1 cellular context compared by ENCODE assay signal in genomic region chr20:40992349-40993113, GRCh38.
TF ChIP-seq lines count a peak whose summit lies in the region.

No MANE protein-coding gene starts in this region.

TF ChIP-seq in K562, 482 proteins besides CTCF, POLR2A, EP300 and RAD21 (continued from another document):
- TF ChIP-seq SIN3B (IDR thresholded peaks at IDR 0.05; ENCODE audit: low read depth) (no peak), RERE (CRISPR knock-in tag; IDR thresholded peaks at IDR 0.05; ENCODE audit: borderline replicate concordance) (no peak), XRCC4 (IDR thresholded peaks at IDR 0.05; ENCODE audit: extremely low read depth, insufficient read depth, insufficient read length) (no peak), PCBP1 (IDR thresholded peaks at IDR 0.05; ENCODE audit: low read depth, low read length, poor library complexity, severe bottlenecking) (no peak), VEZF1 (CRISPR knock-in tag; IDR thresholded peaks at IDR 0.05) (no peak), CREB3 (tag; conservative IDR thresholded peaks at IDR 0.05; ENCODE audit: low read depth) (no peak), FUS (optimal IDR thresholded peaks at IDR 0.05; ENCODE audit: low read depth, low read length) (no peak), TAF15 (IDR thresholded peaks at IDR 0.05; ENCODE audit: low read depth, low read length) (no peak)
